In genomic region chr19:40247735-40248262, GRCh38 we compare ENCODE assay signal across 1 cellular context.
TF ChIP-seq lines count a peak whose summit lies in the region.

No MANE protein-coding gene starts in this region.

TF ChIP-seq in GM23338, 12 proteins besides CTCF, POLR2A, EP300 and RAD21:
- TF ChIP-seq ZNF331 (CRISPR knock-in tag; IDR thresholded peaks at IDR 0.05; ENCODE audit: low read depth) (no peak), REST (IDR thresholded peaks at IDR 0.05; ENCODE audit: unreplicated experiment) (no peak), ZNF462 (CRISPR knock-in tag; IDR thresholded peaks at IDR 0.05) (no peak), NANOG (IDR thresholded peaks at IDR 0.05; ENCODE audit: borderline replicate concordance) (no peak), POLR2AphosphoS5 (IDR thresholded peaks at IDR 0.05; ENCODE audit: low read depth) (no peak)
